In the genomic region with DNA sequence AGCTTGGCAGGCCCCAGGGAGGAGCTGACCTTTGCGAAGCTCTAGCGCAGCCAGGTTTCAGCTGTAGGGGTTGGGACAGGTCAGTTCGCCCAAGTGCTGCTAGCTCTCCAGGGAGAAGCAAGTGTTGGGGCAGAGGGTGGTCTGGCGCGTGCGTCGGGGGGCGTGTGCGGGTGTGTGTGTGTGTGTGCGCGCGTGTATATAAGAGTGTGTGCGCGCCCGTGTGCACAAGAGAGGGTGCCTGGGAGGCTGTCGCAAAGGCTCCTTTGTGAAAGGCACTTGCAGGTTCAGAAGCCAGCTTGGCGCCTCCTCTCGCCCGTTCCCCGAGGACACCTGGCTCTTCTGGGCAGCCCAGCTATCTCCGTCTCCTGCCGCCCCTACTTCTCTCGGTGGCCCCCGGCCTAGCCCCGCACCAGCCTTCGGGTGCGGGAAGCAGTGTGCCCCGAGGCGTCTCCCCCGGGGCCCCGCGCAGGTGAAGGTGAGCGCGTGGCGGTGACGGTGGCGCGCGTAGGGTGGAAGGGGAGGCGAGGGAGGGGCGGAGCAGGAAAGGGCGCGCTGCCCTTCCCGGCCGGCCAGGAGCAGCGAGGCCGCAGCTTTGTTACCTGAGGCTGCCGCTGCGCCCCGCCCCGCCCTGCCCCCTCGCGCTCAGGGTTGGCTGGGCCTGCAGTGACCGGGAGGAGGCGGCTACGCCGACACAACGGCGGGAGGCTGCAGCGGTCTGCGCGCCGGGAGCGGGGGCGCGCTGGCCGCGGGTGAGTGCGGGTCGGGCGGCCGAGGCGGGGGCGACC, we compare ENCODE assay signal across 7 cellular contexts. TPM values are rescaled to one million over a fixed set of nuclear protein-coding genes. Genes with fewer than 3 reads are reported as not detected.
A peak's percentile ranks its signal among the peaks of the same experiment; 100 is the strongest.
DNase-seq lines count a peak whose midpoint lies in the region; ATAC-seq and TF ChIP-seq lines count a peak whose summit lies in the region.

A gene with protein sequence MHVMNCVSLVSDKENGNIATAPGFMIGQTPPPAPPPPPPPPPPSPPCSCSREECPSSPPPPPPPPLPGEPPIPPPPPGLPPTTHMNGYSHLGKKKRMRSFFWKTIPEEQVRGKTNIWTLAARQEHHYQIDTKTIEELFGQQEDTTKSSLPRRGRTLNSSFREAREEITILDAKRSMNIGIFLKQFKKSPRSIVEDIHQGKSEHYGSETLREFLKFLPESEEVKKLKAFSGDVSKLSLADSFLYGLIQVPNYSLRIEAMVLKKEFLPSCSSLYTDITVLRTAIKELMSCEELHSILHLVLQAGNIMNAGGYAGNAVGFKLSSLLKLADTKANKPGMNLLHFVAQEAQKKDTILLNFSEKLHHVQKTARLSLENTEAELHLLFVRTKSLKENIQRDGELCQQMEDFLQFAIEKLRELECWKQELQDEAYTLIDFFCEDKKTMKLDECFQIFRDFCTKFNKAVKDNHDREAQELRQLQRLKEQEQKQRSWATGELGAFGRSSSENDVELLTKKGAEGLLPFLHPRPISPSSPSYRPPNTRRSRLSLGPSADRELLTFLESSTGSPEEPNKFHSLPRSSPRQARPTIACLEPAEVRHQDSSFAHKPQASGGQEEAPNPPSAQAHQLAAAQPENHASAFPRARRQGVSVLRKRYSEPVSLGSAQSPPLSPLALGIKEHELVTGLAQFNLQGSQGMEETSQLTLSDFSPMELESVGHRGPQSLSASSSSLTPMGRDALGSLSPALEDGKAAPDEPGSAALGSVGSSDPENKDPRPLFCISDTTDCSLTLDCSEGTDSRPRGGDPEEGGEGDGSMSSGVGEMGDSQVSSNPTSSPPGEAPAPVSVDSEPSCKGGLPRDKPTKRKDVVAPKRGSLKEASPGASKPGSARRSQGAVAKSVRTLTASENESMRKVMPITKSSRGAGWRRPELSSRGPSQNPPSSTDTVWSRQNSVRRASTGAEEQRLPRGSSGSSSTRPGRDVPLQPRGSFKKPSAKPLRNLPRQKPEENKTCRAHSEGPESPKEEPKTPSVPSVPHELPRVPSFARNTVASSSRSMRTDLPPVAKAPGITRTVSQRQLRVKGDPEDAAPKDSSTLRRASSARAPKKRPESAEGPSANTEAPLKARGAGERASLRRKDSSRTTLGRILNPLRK (plus strand): TSS at position 663 of the 785 bp plus-strand sequence. CDS start 6,735 bp downstream, outside the sequence.

- no peaks in the 10 kb centered on the region for H3K36me3 Mint-ChIP-seq in effector memory CD8-positive, alpha-beta T cell (ENCODE audit: insufficient read depth)

- H3K27ac ChIP-seq in RWPE2 (ENCODE audit: poor library complexity, severe bottlenecking), result no peak within 1 kb of the TSS
- peak within 1 kb of the TSS; percentile 38 for H3K27ac ChIP-seq in urinary bladder (ENCODE audit: low read depth)

- DNase-seq in ELF-1 (ENCODE audit: low read depth, low spot score), result peak; percentile 89
- DNase-seq in HK-2 (ENCODE audit: unreplicated experiment), result peak; percentile 78
- peak; percentile 77 for DNase-seq in RWPE2 (ENCODE audit: low spot score)
- no peak for DNase-seq in effector memory CD8-positive, alpha-beta T cell
- no peak for DNase-seq in OCI-M2 (lab: John Stamatoyannopoulos, UW; ENCODE audit: unreplicated experiment)

- H3K9me3 ChIP-seq in RWPE2 (ENCODE audit: severe bottlenecking) (no peaks in the 10 kb centered on the region), mononuclear cell (ENCODE audit: low read depth, low read length) (no peaks in the 10 kb centered on the region)

- peak within 1 kb of the TSS; percentile 40 to 72 for H3K4me3 Mint-ChIP-seq in effector memory CD8-positive, alpha-beta T cell

- H3K4me1 ChIP-seq in RWPE2 (ENCODE audit: insufficient read depth, poor library complexity, severe bottlenecking) (peaks cover 4% of the 10 kb centered on the region), mononuclear cell (ENCODE audit: insufficient read depth, low read length) (peaks cover 36% of the 10 kb centered on the region), urinary bladder (ENCODE audit: insufficient read depth) (no peaks in the 10 kb centered on the region)

- no peaks in the 10 kb centered on the region for H3K27me3 ChIP-seq in RWPE2 (ENCODE audit: insufficient read depth, poor library complexity, severe bottlenecking)
- peaks cover 71% of the 10 kb centered on the region for H3K27me3 ChIP-seq in mononuclear cell (ENCODE audit: insufficient read depth, low read length)

- H3K27ac Mint-ChIP-seq in effector memory CD8-positive, alpha-beta T cell, result no peak within 1 kb of the TSS

- no peak for TF ChIP-seq CTCF in RWPE2 (IDR thresholded peaks at IDR 0.05; ENCODE audit: poor library complexity, severe bottlenecking)

- H3K4me1 Mint-ChIP-seq in effector memory CD8-positive, alpha-beta T cell (ENCODE audit: low read depth in 2 of 2), result peaks cover 14 to 18% of the 10 kb centered on the region in 2 donors

- H3K4me3 ChIP-seq in RWPE2 (ENCODE audit: severe bottlenecking), result peak within 1 kb of the TSS; percentile 63
- peak within 1 kb of the TSS; percentile 24 for H3K4me3 ChIP-seq in mononuclear cell (ENCODE audit: low read length)
- peak within 1 kb of the TSS; percentile 84 for H3K4me3 ChIP-seq in urinary bladder (ENCODE audit: low read depth, low read length)

- H3K27me3 Mint-ChIP-seq in effector memory CD8-positive, alpha-beta T cell, result peaks cover 58 to 63% of the 10 kb centered on the region in 2 donors

- no peaks in the 10 kb centered on the region for H3K36me3 ChIP-seq in RWPE2 (ENCODE audit: low read depth)
- no peaks in the 10 kb centered on the region for H3K36me3 ChIP-seq in urinary bladder (ENCODE audit: insufficient read depth)

- no peaks in the 10 kb centered on the region for H3K9me3 Mint-ChIP-seq in effector memory CD8-positive, alpha-beta T cell

- 4% methylated on average over 74 of the region's 74 CpGs for WGBS in urinary bladder

- ATAC-seq in RWPE2 (ENCODE audit: low read depth), result peak; percentile 90
- peak; percentile 29 for ATAC-seq in effector memory CD8-positive, alpha-beta T cell (replicated peaks)

RNA-seq across cellular contexts. Expression of the gene that starts here (rescaled TPM):
- total RNA-seq in mononuclear cell (under 0.01 TPM), urinary bladder (7.1 TPM)
- polyA plus RNA-seq in urinary bladder, result 1.6 TPM

Comparison
In these comparisons a context has a peak if more than half of its experiments do, and no peak if none do; other contexts are left out.
1. DNase-seq: peak in ELF-1 (single experiment), HK-2 (single experiment) and RWPE2 (single experiment); none in effector memory CD8-positive, alpha-beta T cell (0 of 3) and OCI-M2 (single experiment).
2. H3K4me3 ChIP-seq: peak in every context shown above with its lines; median percentile 84 in urinary bladder; 63 in RWPE2; 24 in mononuclear cell.